In the genomic region with DNA sequence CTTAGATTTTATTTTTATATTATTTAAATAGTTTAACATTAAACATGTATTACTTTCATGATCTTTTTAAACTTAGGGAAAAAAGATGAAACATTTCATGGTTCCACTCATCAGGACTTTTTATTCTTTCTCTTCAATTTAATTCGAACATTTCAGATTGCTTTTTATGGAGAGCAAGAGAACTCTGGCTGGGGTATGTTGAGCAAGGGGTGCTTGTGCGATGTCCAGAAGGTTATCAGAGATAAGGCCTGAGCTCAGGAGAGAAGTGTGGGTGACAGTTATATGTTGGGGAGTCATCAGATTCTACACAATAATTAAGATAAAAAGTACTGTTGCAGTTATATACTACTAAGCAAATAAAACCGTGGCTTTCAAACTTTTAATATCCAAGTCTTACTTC, we compare ENCODE assay signal across 1 cellular context.
TF ChIP-seq lines count a peak whose summit lies in the region.

No MANE protein-coding gene starts in this region.

TF ChIP-seq in K562, 482 proteins besides CTCF, POLR2A, EP300 and RAD21 (continued from another document and continues in another):
- TF ChIP-seq ZNF41 (CRISPR knock-in tag; conservative IDR thresholded peaks at IDR 0.05) (no peak), RNF2 (IDR thresholded peaks at IDR 0.05) (no peak), BACH1 (tag; IDR thresholded peaks at IDR 0.05) (no peak), HDAC2 (IDR thresholded peaks at IDR 0.05) (peak; percentile 44; the same call in 1 of the 2 replicates), HOXB6 (CRISPR knock-in tag; IDR thresholded peaks at IDR 0.05; ENCODE audit: borderline replicate concordance) (no peak), CBX5 (IDR thresholded peaks at IDR 0.05; ENCODE audit: borderline replicate concordance, low read depth) (no peak), KDM4B (IDR thresholded peaks at IDR 0.05; ENCODE audit: borderline replicate concordance in 2 of 2, low read depth in 1 of 2) (no peak), ZNF121 (CRISPR knock-in tag; conservative IDR thresholded peaks at IDR 0.05) (no peak), CBFB (CRISPR knock-in tag; IDR thresholded peaks at IDR 0.05) (no peak), CBX8 (IDR thresholded peaks at IDR 0.05; ENCODE audit: borderline replicate concordance, extremely low read depth, low read depth, low read length, poor library complexity, severe bottlenecking) (no peak), DIDO1 (tag; IDR thresholded peaks at IDR 0.05; ENCODE audit: low read depth) (no peak), ESRRA (IDR thresholded peaks at IDR 0.05; ENCODE audit: borderline replicate concordance, low read depth) (no peak), ZNF431 (CRISPR knock-in tag; IDR thresholded peaks at IDR 0.05) (no peak), HSF4 (CRISPR knock-in tag; IDR thresholded peaks at IDR 0.05; ENCODE audit: borderline replicate concordance) (no peak), RAD51 (IDR thresholded peaks at IDR 0.05; ENCODE audit: borderline replicate concordance, low read depth) (no peak), BRCA1 (IDR thresholded peaks at IDR 0.05) (no peak), BRCA1 (CRISPR knock-in tag; IDR thresholded peaks at IDR 0.05) (no peak), ZBTB1 (CRISPR knock-in tag; IDR thresholded peaks at IDR 0.05; ENCODE audit: borderline replicate concordance, low read depth) (no peak), ZNF57 (CRISPR knock-in tag; IDR thresholded peaks at IDR 0.05) (no peak), LCOR (CRISPR knock-in tag; IDR thresholded peaks at IDR 0.05) (no peak), RBM25 (IDR thresholded peaks at IDR 0.05; ENCODE audit: low read depth, low read length, severe bottlenecking) (no peak), FIP1L1 (IDR thresholded peaks at IDR 0.05; ENCODE audit: low read depth, low read length, poor library complexity, severe bottlenecking) (no peak), ASH1L (IDR thresholded peaks at IDR 0.05; ENCODE audit: borderline replicate concordance, low read depth, partially characterized antibody) (no peak), ZNF134 (CRISPR knock-in tag; conservative IDR thresholded peaks at IDR 0.05) (no peak), CREB1 (IDR thresholded peaks at IDR 0.05) (no peak), CREB1 (CRISPR knock-in tag; IDR thresholded peaks at IDR 0.05) (no peak), HDAC3 (IDR thresholded peaks at IDR 0.05; ENCODE audit: borderline replicate concordance, partially characterized antibody) (no peak), ZC3H11A (IDR thresholded peaks at IDR 0.05; ENCODE audit: low read depth, low read length) (no peak), MEIS2 (IDR thresholded peaks at IDR 0.05; ENCODE audit: partially characterized antibody) (peak; percentile 71), NR1H2 (CRISPR knock-in tag; IDR thresholded peaks at IDR 0.05) (no peak), BCL6 (CRISPR knock-in tag; IDR thresholded peaks at IDR 0.05) (no peak), ETV6 (IDR thresholded peaks at IDR 0.05; ENCODE audit: borderline replicate concordance in 1 of 2, low read depth in 2 of 2, low read length in 1 of 2) (no peak), ETV6 (CRISPR knock-in tag; IDR thresholded peaks at IDR 0.05; ENCODE audit: borderline replicate concordance) (no peak), LEF1 (IDR thresholded peaks at IDR 0.05) (no peak), ARHGAP35 (IDR thresholded peaks at IDR 0.05; ENCODE audit: partially characterized antibody) (no peak)
- TF ChIP-seq, protein P1, sequence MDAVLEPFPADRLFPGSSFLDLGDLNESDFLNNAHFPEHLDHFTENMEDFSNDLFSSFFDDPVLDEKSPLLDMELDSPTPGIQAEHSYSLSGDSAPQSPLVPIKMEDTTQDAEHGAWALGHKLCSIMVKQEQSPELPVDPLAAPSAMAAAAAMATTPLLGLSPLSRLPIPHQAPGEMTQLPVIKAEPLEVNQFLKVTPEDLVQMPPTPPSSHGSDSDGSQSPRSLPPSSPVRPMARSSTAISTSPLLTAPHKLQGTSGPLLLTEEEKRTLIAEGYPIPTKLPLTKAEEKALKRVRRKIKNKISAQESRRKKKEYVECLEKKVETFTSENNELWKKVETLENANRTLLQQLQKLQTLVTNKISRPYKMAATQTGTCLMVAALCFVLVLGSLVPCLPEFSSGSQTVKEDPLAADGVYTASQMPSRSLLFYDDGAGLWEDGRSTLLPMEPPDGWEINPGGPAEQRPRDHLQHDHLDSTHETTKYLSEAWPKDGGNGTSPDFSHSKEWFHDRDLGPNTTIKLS (IDR thresholded peaks at IDR 0.05; ENCODE audit: borderline replicate concordance, low read depth), result no peak
- TF ChIP-seq, protein P2, sequence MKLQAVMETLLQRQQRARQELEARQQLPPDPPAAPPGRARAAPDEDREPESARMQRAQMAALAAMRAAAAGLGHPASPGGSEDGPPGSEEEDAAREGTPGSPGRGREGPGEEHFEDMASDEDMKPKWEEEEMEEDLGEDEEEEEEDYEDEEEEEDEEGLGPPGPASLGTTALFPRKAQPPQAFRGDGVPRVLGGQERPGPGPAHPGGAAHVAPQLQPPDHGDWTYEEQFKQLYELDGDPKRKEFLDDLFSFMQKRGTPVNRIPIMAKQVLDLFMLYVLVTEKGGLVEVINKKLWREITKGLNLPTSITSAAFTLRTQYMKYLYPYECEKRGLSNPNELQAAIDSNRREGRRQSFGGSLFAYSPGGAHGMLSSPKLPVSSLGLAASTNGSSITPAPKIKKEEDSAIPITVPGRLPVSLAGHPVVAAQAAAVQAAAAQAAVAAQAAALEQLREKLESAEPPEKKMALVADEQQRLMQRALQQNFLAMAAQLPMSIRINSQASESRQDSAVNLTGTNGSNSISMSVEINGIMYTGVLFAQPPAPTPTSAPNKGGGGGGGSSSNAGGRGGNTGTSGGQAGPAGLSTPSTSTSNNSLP (IDR thresholded peaks at IDR 0.05; ENCODE audit: borderline replicate concordance, low read depth, low read length), result peak; percentile 84; the same call in 1 of the 2 replicates
- TF ChIP-seq, protein P3, sequence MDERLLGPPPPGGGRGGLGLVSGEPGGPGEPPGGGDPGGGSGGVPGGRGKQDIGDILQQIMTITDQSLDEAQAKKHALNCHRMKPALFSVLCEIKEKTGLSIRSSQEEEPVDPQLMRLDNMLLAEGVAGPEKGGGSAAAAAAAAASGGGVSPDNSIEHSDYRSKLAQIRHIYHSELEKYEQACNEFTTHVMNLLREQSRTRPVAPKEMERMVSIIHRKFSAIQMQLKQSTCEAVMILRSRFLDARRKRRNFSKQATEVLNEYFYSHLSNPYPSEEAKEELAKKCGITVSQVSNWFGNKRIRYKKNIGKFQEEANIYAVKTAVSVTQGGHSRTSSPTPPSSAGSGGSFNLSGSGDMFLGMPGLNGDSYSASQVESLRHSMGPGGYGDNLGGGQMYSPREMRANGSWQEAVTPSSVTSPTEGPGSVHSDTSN (CRISPR knock-in tag; IDR thresholded peaks at IDR 0.05; ENCODE audit: low read depth), result no peak
- TF ChIP-seq, protein P3 (tag; conservative IDR thresholded peaks at IDR 0.05; ENCODE audit: low read depth), result peak; percentile 57
- TF ChIP-seq, protein P4, sequence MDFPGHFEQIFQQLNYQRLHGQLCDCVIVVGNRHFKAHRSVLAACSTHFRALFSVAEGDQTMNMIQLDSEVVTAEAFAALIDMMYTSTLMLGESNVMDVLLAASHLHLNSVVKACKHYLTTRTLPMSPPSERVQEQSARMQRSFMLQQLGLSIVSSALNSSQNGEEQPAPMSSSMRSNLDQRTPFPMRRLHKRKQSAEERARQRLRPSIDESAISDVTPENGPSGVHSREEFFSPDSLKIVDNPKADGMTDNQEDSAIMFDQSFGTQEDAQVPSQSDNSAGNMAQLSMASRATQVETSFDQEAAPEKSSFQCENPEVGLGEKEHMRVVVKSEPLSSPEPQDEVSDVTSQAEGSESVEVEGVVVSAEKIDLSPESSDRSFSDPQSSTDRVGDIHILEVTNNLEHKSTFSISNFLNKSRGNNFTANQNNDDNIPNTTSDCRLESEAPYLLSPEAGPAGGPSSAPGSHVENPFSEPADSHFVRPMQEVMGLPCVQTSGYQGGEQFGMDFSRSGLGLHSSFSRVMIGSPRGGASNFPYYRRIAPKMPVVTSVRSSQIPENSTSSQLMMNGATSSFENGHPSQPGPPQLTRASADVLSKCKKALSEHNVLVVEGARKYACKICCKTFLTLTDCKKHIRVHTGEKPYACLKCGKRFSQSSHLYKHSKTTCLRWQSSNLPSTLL (IDR thresholded peaks at IDR 0.05), result no peak
- TF ChIP-seq, protein P5, sequence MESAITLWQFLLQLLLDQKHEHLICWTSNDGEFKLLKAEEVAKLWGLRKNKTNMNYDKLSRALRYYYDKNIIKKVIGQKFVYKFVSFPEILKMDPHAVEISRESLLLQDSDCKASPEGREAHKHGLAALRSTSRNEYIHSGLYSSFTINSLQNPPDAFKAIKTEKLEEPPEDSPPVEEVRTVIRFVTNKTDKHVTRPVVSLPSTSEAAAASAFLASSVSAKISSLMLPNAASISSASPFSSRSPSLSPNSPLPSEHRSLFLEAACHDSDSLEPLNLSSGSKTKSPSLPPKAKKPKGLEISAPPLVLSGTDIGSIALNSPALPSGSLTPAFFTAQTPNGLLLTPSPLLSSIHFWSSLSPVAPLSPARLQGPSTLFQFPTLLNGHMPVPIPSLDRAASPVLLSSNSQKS (CRISPR knock-in tag; IDR thresholded peaks at IDR 0.05), result no peak
- TF ChIP-seq, protein P6, sequence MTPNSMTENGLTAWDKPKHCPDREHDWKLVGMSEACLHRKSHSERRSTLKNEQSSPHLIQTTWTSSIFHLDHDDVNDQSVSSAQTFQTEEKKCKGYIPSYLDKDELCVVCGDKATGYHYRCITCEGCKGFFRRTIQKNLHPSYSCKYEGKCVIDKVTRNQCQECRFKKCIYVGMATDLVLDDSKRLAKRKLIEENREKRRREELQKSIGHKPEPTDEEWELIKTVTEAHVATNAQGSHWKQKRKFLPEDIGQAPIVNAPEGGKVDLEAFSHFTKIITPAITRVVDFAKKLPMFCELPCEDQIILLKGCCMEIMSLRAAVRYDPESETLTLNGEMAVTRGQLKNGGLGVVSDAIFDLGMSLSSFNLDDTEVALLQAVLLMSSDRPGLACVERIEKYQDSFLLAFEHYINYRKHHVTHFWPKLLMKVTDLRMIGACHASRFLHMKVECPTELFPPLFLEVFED (CRISPR knock-in tag; conservative IDR thresholded peaks at IDR 0.05), result no peak
